Comparison of ENCODE assay signal across 8 cellular contexts in genomic region chr10:67884313-67884841, GRCh38. TPM values are rescaled to one million over a fixed set of nuclear protein-coding genes. Genes with fewer than 3 reads are reported as not detected.
DNase-seq lines count a peak whose midpoint lies in the region; ATAC-seq and TF ChIP-seq lines count a peak whose summit lies in the region.

Gene SIRT1 (plus strand): TSS chr10:67884656. CDS start chr10:67884722, 66 bp downstream.

- H3K9me3 ChIP-seq in heart right ventricle = no peaks in the 10 kb centered on the region
- H3K9me3 ChIP-seq in upper lobe of left lung = no peaks in the 10 kb centered on the region

- H3K4me1 ChIP-seq in heart right ventricle (peaks cover 0 to 42% (median 23%) of the 10 kb centered on the region in 9 donors), upper lobe of left lung (peaks cover 12 to 21% (median 20%) of the 10 kb centered on the region in 4 donors)

- intact Hi-C loops in T-helper 1 cell treated with Interleukin-12 subunit alpha and Interleukin-12 subunit beta and Interleukin-4 antibody, amounts not matched to agents 30 ng/mL and 1 ng/mL, for 36 hours (cut with micrococcal nuclease) = loop anchor here (1.0 to 2.0 kb wide), 13 partner anchors 29 to 1017 kb away; partner anchors contain the start of genes CCAR1, DDX50, HERC4 and RUFY2
- intact Hi-C loops in heart right ventricle (cut with DNase I) (loop anchor here in 3 of 10 donors (1.0 to 10.0 kb wide), 6 partner anchors 29 to 450 kb away; partner anchors contain the start of genes HERC4 (in 2 of the 3), HNRNPH3 (in 2 of the 3) and PBLD (in 2 of the 3)), posterior vena cava (cut with DNase I) (no loop called here)

- peak within 1 kb of the TSS; percentile 68 to 92 (median 80) for H3K4me3 ChIP-seq in heart right ventricle
- H3K4me3 ChIP-seq in upper lobe of left lung = peak within 1 kb of the TSS; percentile 75 to 92 (median 90)

- ATAC-seq in HG02870 (IDR thresholded peaks at IDR 0.05; ENCODE audit: unreplicated experiment) = peak; percentile 84
- ATAC-seq in heart right ventricle = peak; percentile 93 to 98 (median 97)
- peak; percentile 96 to 97 for ATAC-seq in upper lobe of left lung (ENCODE audit: low FRiP score in 2 of 2)

- TF ChIP-seq POLR2A in GM15510 (IDR thresholded peaks at IDR 0.05; ENCODE audit: borderline replicate concordance, extremely low read depth, insufficient read length) (peak; percentile 97), upper lobe of left lung (IDR thresholded peaks at IDR 0.05) (peak in 3 of 4 donors; percentile 46 to 96 (median 93))

- TF ChIP-seq EP300 in upper lobe of left lung (IDR thresholded peaks at IDR 0.05) = peak in 1 of 4 donors; percentile 78

- H3K27ac ChIP-seq in heart right ventricle (peak within 1 kb of the TSS; percentile 84 to 99 (median 94)), upper lobe of left lung (peak within 1 kb of the TSS; percentile 93 to 100 (median 96))

- no peaks in the 10 kb centered on the region for H3K27me3 ChIP-seq in heart right ventricle
- no peaks in the 10 kb centered on the region for H3K27me3 ChIP-seq in upper lobe of left lung

- TF ChIP-seq CTCF in heart right ventricle (IDR thresholded peaks at IDR 0.05) (peak in 2 of 9 donors; percentile 4 to 22), upper lobe of left lung (IDR thresholded peaks at IDR 0.05) (peak in 1 of 6 experiments; percentile 12)

- DNase-seq in NCI-H146 (lab: John Stamatoyannopoulos, UW) (peak; percentile 96), amniotic epithelial cell (ENCODE audit: low read depth) (peak; percentile 89), heart right ventricle (peak; percentile 96 to 98), posterior vena cava (ENCODE audit: low spot score) (peak; percentile 99), upper lobe of left lung (peak; percentile 97 to 99)

- 1% methylated on average over 46 to 62 of the region's 62 CpGs for WGBS in heart right ventricle, 2 donors
- WGBS in upper lobe of left lung, 2 donors = 0% methylated on average over 18 of the region's 62 CpGs

- H3K36me3 ChIP-seq in heart right ventricle = peaks cover 0 to 28% (median 19%) of the 10 kb centered on the region in 9 donors
- H3K36me3 ChIP-seq in upper lobe of left lung = peaks cover 12 to 28% (median 16%) of the 10 kb centered on the region in 4 donors

RNA-seq across cellular contexts. Expression of gene SIRT1, which starts in this region (rescaled TPM):
- total RNA-seq in T-helper 1 cell treated with Interleukin-12 subunit alpha and Interleukin-12 subunit beta and Interleukin-4 antibody, amounts not matched to agents 30 ng/mL and 1 ng/mL, for 36 hours = 24.6 and 25.5 TPM in 2 replicates
- total RNA-seq in heart right ventricle = 10 to 100 TPM in 9 of 10 donors, 1 to 10 TPM in 1; 9.9 to 18.0 (median 14.0) TPM
- polyA plus RNA-seq in heart right ventricle = 1 to 10 TPM; 4.9 to 8.9 TPM
- 10 to 100 TPM; 19.5 to 21.6 TPM for total RNA-seq in posterior vena cava
- total RNA-seq in upper lobe of left lung = 10 to 100 TPM; 10.1 to 37.7 (median 18.7) TPM

Comparison
In these comparisons a context has a peak if more than half of its experiments do, and no peak if none do; other contexts are left out.
1. Peak in every context shown above with its lines: DNase-seq, ATAC-seq, H3K4me3 ChIP-seq and H3K27ac ChIP-seq.